ENCODE assay signal across 11 cellular contexts in the genomic region with DNA sequence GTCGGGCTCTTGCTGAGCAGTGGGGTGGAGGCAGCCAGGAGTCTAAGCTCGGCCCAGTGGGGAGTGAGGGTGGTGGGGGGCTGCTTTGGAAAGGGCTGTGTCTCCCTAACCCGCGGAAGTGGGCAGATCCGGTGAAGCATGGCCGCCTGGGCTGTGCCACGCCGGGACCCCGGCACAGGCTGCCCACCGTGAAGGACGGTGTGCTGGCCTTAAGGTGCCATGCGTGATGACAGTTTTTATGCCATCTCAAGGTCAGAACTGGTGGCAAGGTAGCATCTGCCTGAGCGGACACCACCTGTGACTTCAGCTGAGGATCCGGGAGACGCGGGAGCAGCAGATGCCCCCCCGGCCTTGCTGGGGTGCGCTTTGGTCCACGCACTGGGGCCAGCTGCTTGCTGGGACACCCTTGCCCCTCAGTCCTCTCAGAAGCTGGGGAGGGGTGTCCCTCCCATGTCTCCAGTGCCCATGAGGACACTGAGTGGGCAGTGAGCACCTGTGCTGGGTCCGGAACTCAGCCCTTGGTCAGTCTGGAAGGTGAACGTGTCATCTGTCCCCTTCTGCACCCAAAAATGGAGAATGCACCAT. TPM values are rescaled to one million over a fixed set of nuclear protein-coding genes. Genes with fewer than 3 reads are reported as not detected.
A peak's percentile ranks its signal among the peaks of the same experiment; 100 is the strongest.
DNase-seq lines count a peak whose midpoint lies in the region; ATAC-seq, FAIRE-seq and TF ChIP-seq lines count a peak whose summit lies in the region.
"Had no signal": no experiment of that assay in that cellular context is flagged by ENCODE, and none has a peak within 500 bp of the region (broad histone marks: within the 10 kb centered on the region; RNA-seq: fewer than 3 reads in every experiment).

No MANE protein-coding gene starts in this region.

- peak overlapping the region; percentile 96 for H3K27ac Mint-ChIP-seq in osteocyte (ENCODE audit: unreplicated experiment)

- no peak for ATAC-seq in SK-N-SH treated with all-trans-retinoic acid at 6 μM for 48 hours
- no peak for ATAC-seq in GM12878

- SMC1A ChIA-PET in GM12878 (lab: Charles Lee; ENCODE audit: uncharacterized antibody, unreplicated experiment) = interaction anchor here (1.0 kb wide), 1 partner anchor 12 kb away, joined by 3 read pairs; no protein-coding TSS in a partner anchor

- CTCF ChIA-PET in SK-N-SH (lab: Yijun Ruan, JAX) (interaction anchor here (1.3 kb wide), 1 partner anchor 38 kb away, joined by 3 read pairs; no protein-coding TSS in a partner anchor), GM12878 (lab: Yijun Ruan, JAX) (interaction anchor here (1.3 kb wide), 1 partner anchor 49 kb away, joined by 7 read pairs; no protein-coding TSS in a partner anchor)

- no TSS peak for BruUV-seq in GM12878 (replicated peaks; lab: Mats Ljungman, UMichigan)

- peaks cover 57% of the 10 kb centered on the region for H3K4me1 Mint-ChIP-seq in osteocyte (ENCODE audit: unreplicated experiment)

- in situ Hi-C loops in GM12878 (cut with MboI) = no loop called here
- in situ Hi-C loops in KBM-7 (cut with MboI; ENCODE audit: low pct_unique_long_range_greater_than_20kb, low sequenced_read_pairs) = no loop called here

- POLR2A ChIA-PET in SK-N-SH (lab: Yijun Ruan, JAX) = no interaction called here
- POLR2A ChIA-PET in GM12878 (lab: Charles Lee) = interaction anchor here (0.8 to 1.2 kb wide), 2 partner anchors 8 to 46 kb away, joined by 3 read pairs; no protein-coding TSS in a partner anchor

- H3F3A ChIP-seq in SK-N-SH (replicated peaks; ENCODE audit: insufficient read depth) (no peaks in the 10 kb centered on the region), Loucy (ENCODE audit: low read depth) (no peaks in the 10 kb centered on the region)

- H3K27ac ChIP-seq in SK-N-SH (ENCODE audit: low read depth in 2 of 2, low read length in 1 of 2) = no peak overlapping the region
- peak overlapping the region; percentile 98 for H3K27ac ChIP-seq in GM12878 (ENCODE audit: control insufficient read depth, insufficient read depth)
- H3K27ac ChIP-seq: 22Rv1 had no signal

- peak; percentile 25; the same call in 1 of the 2 replicates for TF ChIP-seq POLR2A in GM12878 (IDR thresholded peaks at IDR 0.05; ENCODE audit: low read depth, low read length)

- DNase-seq in SK-N-SH = peak; percentile 26
- no peak for DNase-seq in GM12878 (ENCODE audit: low read depth, low spot score)
- DNase-seq in osteocyte (ENCODE audit: extremely low spot score, unreplicated experiment) = peak; percentile 84
- DNase-seq in KBM-7 = no peak
- DNase-seq in NCI-H748 treated with DMSO at 0.1 percent for 48 hours (lab: John Stamatoyannopoulos, UW) = no peak
- no peak for DNase-seq in Kasumi-1 (lab: John Stamatoyannopoulos, UW)
- DNase-seq: NCI-H510A; stimulated activated naive CD4-positive, alpha-beta T cell treated with Interleukin-2 at 50 U/mL for 16 hours had no signal

- H3K36me3 ChIP-seq in SK-N-SH (replicated peaks in 1 of 2; ENCODE audit: control insufficient read depth in 1 of 2, insufficient read depth in 2 of 2, low read length in 1 of 2) (no peaks in the 10 kb centered on the region), Loucy (ENCODE audit: insufficient read depth, low read length) (no peaks in the 10 kb centered on the region), GM12878 (ENCODE audit: control insufficient read depth in 2 of 2, insufficient read depth in 2 of 2, low read length in 1 of 2) (peaks cover 19 to 53% of the 10 kb centered on the region in 2 experiments)

- no peak overlapping the region for H3K4me3 Mint-ChIP-seq in osteocyte (ENCODE audit: unreplicated experiment)

- RAD21 ChIA-PET in GM12878 (lab: Charles Lee; ENCODE audit: unreplicated experiment) = interaction anchor here (1.2 to 2.5 kb wide), 2 partner anchors 50 to 55 kb away, joined by 5 to 13 read pairs; partner anchors contain the start of gene AHRR

- 67% methylated on average over 9 of the region's 21 CpGs for WGBS in SK-N-SH (ENCODE audit: low lambda C conversion rate)
- WGBS in GM12878 (ENCODE audit: insufficient coverage, insufficient replicate concordance, low lambda C conversion rate, missing lambda C conversion rate) = 86% methylated on average over 21 of the region's 21 CpGs

- H3K9me2 ChIP-seq in SK-N-SH = no peaks in the 10 kb centered on the region
- H3K9me2 ChIP-seq in Loucy (replicated peaks; ENCODE audit: low read depth, low read length) = no peaks in the 10 kb centered on the region

- no peak for TF ChIP-seq EP300 in SK-N-SH (IDR thresholded peaks at IDR 0.05; ENCODE audit: borderline replicate concordance in 1 of 2, low read depth in 1 of 2, low read length in 1 of 2)
- TF ChIP-seq EP300 in GM12878 (IDR thresholded peaks at IDR 0.05; ENCODE audit: borderline replicate concordance in 1 of 2, control insufficient read depth in 1 of 2, low read depth in 2 of 2, low read length in 2 of 2) = no peak

- no peaks in the 10 kb centered on the region for H3K9me3 Mint-ChIP-seq in osteocyte (ENCODE audit: unreplicated experiment)

- no peaks in the 10 kb centered on the region for H3K27me3 Mint-ChIP-seq in osteocyte (ENCODE audit: unreplicated experiment)

- TF ChIP-seq RAD21 in SK-N-SH (IDR thresholded peaks at IDR 0.05; ENCODE audit: low read length) (no peak), GM12878 (IDR thresholded peaks at IDR 0.05; ENCODE audit: insufficient read depth, low read depth, low read length) (no peak)

- peaks cover 0 to 10% of the 10 kb centered on the region in 2 experiments; a peak in 1 of 4 replicates for H3K4me1 ChIP-seq in SK-N-SH (ENCODE audit: control insufficient read depth in 1 of 2, insufficient read depth in 2 of 2, low read depth in 1 of 2, low read length in 1 of 2)
- peaks cover 87% of the 10 kb centered on the region for H3K4me1 ChIP-seq in Loucy (ENCODE audit: insufficient read depth, low read length, poor library complexity, severe bottlenecking)
- peaks cover 71% of the 10 kb centered on the region for H3K4me1 ChIP-seq in GM12878 (ENCODE audit: control insufficient read depth, insufficient read depth, low read length)

- H3K4me3 ChIP-seq in SK-N-SH (ENCODE audit: low read depth in 2 of 2, low read length in 1 of 2) (no peak overlapping the region), Loucy (ENCODE audit: low read length, poor library complexity, severe bottlenecking) (no peak overlapping the region), GM12878 (no peak overlapping the region)

- H3K79me2 ChIP-seq in SK-N-SH (ENCODE audit: insufficient read depth) = no peaks in the 10 kb centered on the region
- H3K79me2 ChIP-seq in Loucy (ENCODE audit: insufficient read depth, low read length) = peaks cover 12% of the 10 kb centered on the region; the same call in 1 of the 2 replicates
- H3K79me2 ChIP-seq in GM12878 (ENCODE audit: control insufficient read depth, insufficient read depth, low read length) = peaks cover 55% of the 10 kb centered on the region

- H2AFZ ChIP-seq in SK-N-SH (ENCODE audit: low read depth) = no peak overlapping the region
- H2AFZ ChIP-seq in Loucy (ENCODE audit: low read length) = no peak overlapping the region
- no peak overlapping the region for H2AFZ ChIP-seq in GM12878 (ENCODE audit: control insufficient read depth, low read depth, low read length)

- no peaks in the 10 kb centered on the region for H3K9me3 ChIP-seq in SK-N-SH
- H3K9me3 ChIP-seq in Loucy (ENCODE audit: insufficient read depth, low read depth, low read length) = no peaks in the 10 kb centered on the region
- peaks cover 2% of the 10 kb centered on the region for H3K9me3 ChIP-seq in GM12878 (replicated peaks; ENCODE audit: control insufficient read depth, insufficient read depth, low read length)

- intact Hi-C loops in GM12878 (cut with micrococcal nuclease; ENCODE audit: unreplicated experiment) = no loop called here

- no peak for TF ChIP-seq CTCF in SK-N-SH (IDR thresholded peaks at IDR 0.05)
- TF ChIP-seq CTCF in Loucy (conservative IDR thresholded peaks at IDR 0.05; ENCODE audit: low read length) = no peak
- no peak for TF ChIP-seq CTCF in GM12878 (IDR thresholded peaks at IDR 0.05 in 2 of 3, conservative IDR thresholded peaks at IDR 0.05 in 1 of 3; ENCODE audit: control insufficient read depth in 2 of 3, extremely low read depth in 1 of 3, insufficient read depth in 1 of 3, low read depth in 3 of 3, low read length in 3 of 3)
- no peak for TF ChIP-seq CTCF in osteocyte (IDR thresholded peaks at IDR 0.05)

- no peak for FAIRE-seq in GM12878 (lab: Jason Lieb, UNC)

- H3K9ac ChIP-seq in SK-N-SH (no peak overlapping the region), Loucy (ENCODE audit: low read depth, low read length, poor library complexity, severe bottlenecking) (peak overlapping the region; percentile 81), GM12878 (ENCODE audit: control insufficient read depth, insufficient read depth, low read length) (no peak overlapping the region)

- H3K4me2 ChIP-seq in SK-N-SH = no peak overlapping the region
- H3K4me2 ChIP-seq in Loucy (ENCODE audit: low read depth, low read length, poor library complexity, severe bottlenecking) = no peak overlapping the region
- H3K4me2 ChIP-seq in GM12878 (ENCODE audit: control insufficient read depth, insufficient read depth) = no peak overlapping the region; the same call in 1 of the 2 replicates

- peaks cover 30% of the 10 kb centered on the region for H3K36me3 Mint-ChIP-seq in osteocyte (ENCODE audit: unreplicated experiment)

- H3K27me3 ChIP-seq in SK-N-SH (ENCODE audit: insufficient read depth) (peaks cover 9% of the 10 kb centered on the region; the same call in 1 of the 2 replicates), Loucy (ENCODE audit: insufficient read depth, low read length, poor library complexity, severe bottlenecking) (no peaks in the 10 kb centered on the region), GM12878 (replicated peaks in 1 of 2; ENCODE audit: control insufficient read depth in 2 of 2, insufficient read depth in 2 of 2, low read length in 1 of 2) (no peaks in the 10 kb centered on the region)

- H4K20me1 ChIP-seq in SK-N-SH (ENCODE audit: insufficient read depth) (no peaks in the 10 kb centered on the region), Loucy (ENCODE audit: insufficient read depth, low read length, poor library complexity, severe bottlenecking) (no peaks in the 10 kb centered on the region), GM12878 (ENCODE audit: control insufficient read depth, insufficient read depth) (no peaks in the 10 kb centered on the region)

RNA-seq across cellular contexts. Expression of gene AHRR, which starts 53.9 kb away (rescaled TPM):
- polyA plus RNA-seq in SK-N-SH (2012; rRNA removed) (0.71 and 0.99 TPM in 2 replicates), GM12878 (2011; rRNA removed) (13.5 and 17.3 TPM in 2 replicates), GM12878 (2014; fragmentation: Illumina TruSeq; extraction: Trizol) (5.7 and 10.8 TPM in 2 replicates), GM12878 (2014; fragmentation: Nextera tagmentation; extraction: Ambion mirVana) (1 to 10 TPM in 1 of 2 experiments, under 1 TPM in 1; 0.90 to 1.1 TPM), GM12878 (2014; rRNA removed) (29.8 and 30.6 TPM in 2 replicates), GM12878 (2016; fragmentation: Nextera tagmentation; extraction: Ambion mirVana) (10 to 100 TPM; 21.1 to 21.3 TPM)
- polyA plus RNA-seq in SK-N-SH (2012; cell fraction: cytosol; rRNA removed) = 0.40 and 0.49 TPM in 2 replicates
- 3.2 and 3.3 TPM in 2 replicates for polyA plus RNA-seq in SK-N-SH (2012; cell fraction: nucleus; rRNA removed)
- 101 and 129 TPM in 2 replicates for total RNA-seq in GM12878 (2013; cell fraction: nucleolus; rRNA removed)
- total RNA-seq in GM12878 (2014; rRNA removed) (19.6 and 22.1 TPM in 2 replicates), GM12878 (2014; rRNA removed; fragmentation: Illumina TruSeq; extraction: Trizol) (9.4 and 11.7 TPM in 2 replicates), GM12878 (2021) (27.8 and 35.2 TPM in 2 replicates), osteocyte (54.9 and 55.8 TPM in 2 replicates)
- polyA plus RNA-seq in GM12878 (2011; ENCODE audit: low read depth) = 8.4 TPM
- polyA plus RNA-seq in GM12878 (2011; cell fraction: cytosol; rRNA removed) = 26.3 and 28.6 TPM in 2 replicates
- 92.9 and 105 TPM in 2 replicates for polyA plus RNA-seq in GM12878 (2011; cell fraction: nucleus; rRNA removed)
- 23.5 and 31.3 TPM in 2 replicates for polyA plus RNA-seq in GM12878 (2012)
- polyA minus RNA-seq in GM12878 (2011; rRNA and poly(A)+ RNA removed) = 8.8 and 21.8 TPM in 2 replicates
- 6.5 and 7.8 TPM in 2 replicates for polyA minus RNA-seq in GM12878 (2011; cell fraction: cytosol; rRNA and poly(A)+ RNA removed)
- 24.8 and 31.4 TPM in 2 replicates for polyA minus RNA-seq in GM12878 (2011; cell fraction: nucleus; rRNA and poly(A)+ RNA removed)

Comparison
In these comparisons a context has a peak if more than half of its experiments do, and no peak if none do; other contexts are left out.
1. DNase-seq: peak in SK-N-SH (single experiment) and osteocyte (single experiment); none in GM12878 (single experiment), KBM-7 (single experiment), NCI-H748 treated with DMSO at 0.1 percent for 48 hours (single experiment) and Kasumi-1 (0 of 2).